ENCODE assay signal across 8 cellular contexts in genomic region chr2:148888003-148888501, GRCh38.
A peak's percentile ranks its signal among the peaks of the same experiment; 100 is the strongest.
DNase-seq lines count a peak whose midpoint lies in the region; ATAC-seq and TF ChIP-seq lines count a peak whose summit lies in the region.

No MANE protein-coding gene starts in this region.

- no peak overlapping the region for H3K27ac ChIP-seq in subcutaneous abdominal adipose tissue (ENCODE audit: low read depth, low read length)

- H3K27me3 ChIP-seq in subcutaneous abdominal adipose tissue (ENCODE audit: control insufficient read depth in 5 of 5, insufficient read depth in 4 of 5, low read length in 5 of 5) = peaks cover 0 to 19% (median 15%) of the 10 kb centered on the region in 5 donors

- H3K4me1 Mint-ChIP-seq in activated T-cell treated with anti-CD3 and anti-CD28 coated beads, Interleukin-2, amount 50 U/mL, for 24 hours (ENCODE audit: low read depth) = peaks cover 15% of the 10 kb centered on the region

- no peak for ATAC-seq in GM19351 (IDR thresholded peaks at IDR 0.05; ENCODE audit: unreplicated experiment)

- H3K9me3 ChIP-seq in subcutaneous abdominal adipose tissue (ENCODE audit: control insufficient read depth in 5 of 5, low read length in 5 of 5) = peaks cover 0 to 10% (median 5%) of the 10 kb centered on the region in 5 donors

- H3K9me3 Mint-ChIP-seq in activated T-cell treated with anti-CD3 and anti-CD28 coated beads, Interleukin-2, amount 50 U/mL, for 24 hours = peaks cover 4% of the 10 kb centered on the region

- no peaks in the 10 kb centered on the region for H3K36me3 ChIP-seq in subcutaneous abdominal adipose tissue (ENCODE audit: control insufficient read depth in 5 of 5, insufficient read depth in 5 of 5, low read length in 5 of 5)

- peaks cover 0 to 19% (median 15%) of the 10 kb centered on the region in 5 donors for H3K4me1 ChIP-seq in subcutaneous abdominal adipose tissue (ENCODE audit: control insufficient read depth in 5 of 5, insufficient read depth in 5 of 5, low read length in 5 of 5)

- H3K4me3 ChIP-seq in subcutaneous abdominal adipose tissue (ENCODE audit: low read depth in 1 of 5, low read length in 5 of 5) = peak overlapping the region; percentile 30 to 69 (median 61)

- no peak overlapping the region for H3K27ac Mint-ChIP-seq in activated T-cell treated with anti-CD3 and anti-CD28 coated beads, Interleukin-2, amount 50 U/mL, for 24 hours

- peak overlapping the region; percentile 73 for H3K4me3 Mint-ChIP-seq in activated T-cell treated with anti-CD3 and anti-CD28 coated beads, Interleukin-2, amount 50 U/mL, for 24 hours

- H3K9ac ChIP-seq in subcutaneous abdominal adipose tissue (ENCODE audit: low read length in 5 of 5) = peak overlapping the region in 1 of 5 donors; percentile 39

- peaks cover 39% of the 10 kb centered on the region for H3K27me3 Mint-ChIP-seq in activated T-cell treated with anti-CD3 and anti-CD28 coated beads, Interleukin-2, amount 50 U/mL, for 24 hours

- no peak for TF ChIP-seq CTCF in GM13977 (IDR thresholded peaks at IDR 0.05; ENCODE audit: extremely low read depth, insufficient read depth, missing control alignments)

- in situ Hi-C loops in GM13977 (cut with MboI; ENCODE audit: low pct_unique_long_range_greater_than_20kb, low sequenced_read_pairs, unreplicated experiment) = no loop called here

- H3K36me3 Mint-ChIP-seq in activated T-cell treated with anti-CD3 and anti-CD28 coated beads, Interleukin-2, amount 50 U/mL, for 24 hours (ENCODE audit: low read depth) = peaks cover 5% of the 10 kb centered on the region

- peak; percentile 33 for DNase-seq in stimulated activated CD4-positive, alpha-beta T cell treated with anti-CD3 and anti-CD28 coated beads, Interleukin-15, amount 100 ng/mL, for 24 hours
- no peak for DNase-seq in stimulated activated CD4-positive, alpha-beta T cell treated with anti-CD3 and anti-CD28 coated beads, Interleukin-4, amount 100 ng/mL, for 4 hours
- peak; percentile 52 for DNase-seq in activated T-cell treated with anti-CD3 and anti-CD28 coated beads, Interleukin-2, amount 50 U/mL, for 24 hours
- DNase-seq in iPS-NIHi7 (ENCODE audit: extremely low spot score) (peak; percentile 42), epidermal melanocyte (ENCODE audit: insufficient read length, low spot score) (no peak), GM13977 (ENCODE audit: low spot score) (no peak)

Comparison
In these comparisons a context has a peak if more than half of its experiments do, and no peak if none do; other contexts are left out.
1. DNase-seq: peak in stimulated activated CD4-positive, alpha-beta T cell treated with anti-CD3 and anti-CD28 coated beads, Interleukin-15, amount 100 ng/mL, for 24 hours (single experiment), activated T-cell treated with anti-CD3 and anti-CD28 coated beads, Interleukin-2, amount 50 U/mL, for 24 hours (single experiment) and iPS-NIHi7 (single experiment); none in stimulated activated CD4-positive, alpha-beta T cell treated with anti-CD3 and anti-CD28 coated beads, Interleukin-4, amount 100 ng/mL, for 4 hours (0 of 2), epidermal melanocyte (single experiment) and GM13977 (single experiment).